In the genomic region with DNA sequence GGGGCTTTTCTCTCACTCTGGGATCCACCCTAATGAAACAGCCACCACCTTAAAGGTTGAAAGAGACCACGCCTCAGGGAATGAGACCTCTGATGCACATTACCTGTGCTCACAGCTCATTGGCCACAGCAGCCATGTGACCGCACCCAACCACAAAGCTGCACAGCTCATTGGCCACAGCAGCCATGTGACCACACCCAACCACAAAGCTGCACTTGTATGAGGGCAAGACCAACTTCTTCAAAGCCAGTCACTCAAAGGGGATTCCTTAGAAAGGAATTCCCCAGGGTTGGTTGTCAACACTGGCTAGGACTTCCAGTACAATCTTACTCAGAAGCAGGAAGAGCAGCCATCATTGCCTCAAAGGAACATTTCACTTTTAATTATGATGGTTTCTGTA, we compare ENCODE assay signal across 11 cellular contexts. TPM values are rescaled to one million over a fixed set of nuclear protein-coding genes. Genes with fewer than 3 reads are reported as not detected.
A peak's percentile ranks its signal among the peaks of the same experiment; 100 is the strongest.
DNase-seq lines count a peak whose midpoint lies in the region; ATAC-seq and TF ChIP-seq lines count a peak whose summit lies in the region.
"Had no signal": no experiment of that assay in that cellular context is flagged by ENCODE, and none has a peak within 500 bp of the region (broad histone marks: within the 10 kb centered on the region; RNA-seq: fewer than 3 reads in every experiment).

No MANE protein-coding gene starts in this region.

- H3K4me3 ChIP-seq in effector memory CD4-positive, alpha-beta T cell (ENCODE audit: insufficient read depth, low read depth, low read length, poor library complexity, severe bottlenecking), result no peak overlapping the region

- H3K36me3 Mint-ChIP-seq in T-helper 2 cell treated with Interferon-gamma antibody and Interleukin-4, amounts not matched to agents 5 μg/mL and 100 μg/mL, for 36 hours (ENCODE audit: low read depth), result peaks cover 2% of the 10 kb centered on the region
- H3K36me3 Mint-ChIP-seq in stimulated activated naive B cell treated with anti-CD40 and anti-IgM and Interleukin-4, amounts not matched to agents 10 μg/mL and 1 μg/mL and 100 μg/mL, for 72 hours, result no peaks in the 10 kb centered on the region
- no peaks in the 10 kb centered on the region for H3K36me3 Mint-ChIP-seq in endothelial cell (ENCODE audit: low read depth, unreplicated experiment)
- H3K36me3 Mint-ChIP-seq: activated naive CD8-positive, alpha-beta T cell had no signal

- H3K27ac ChIP-seq in effector memory CD4-positive, alpha-beta T cell (ENCODE audit: insufficient read depth, low read length, poor library complexity, severe bottlenecking), result no peak overlapping the region

- no peaks in the 10 kb centered on the region for H3K9me3 ChIP-seq in effector memory CD4-positive, alpha-beta T cell (ENCODE audit: control insufficient read depth, low read length)

- H3K27ac Mint-ChIP-seq in T-helper 2 cell treated with Interferon-gamma antibody and Interleukin-4, amounts not matched to agents 5 μg/mL and 100 μg/mL, for 36 hours, result no peak overlapping the region
- H3K27ac Mint-ChIP-seq in stimulated activated naive B cell treated with anti-CD40 and anti-IgM and Interleukin-4, amounts not matched to agents 10 μg/mL and 1 μg/mL and 100 μg/mL, for 72 hours, result peak overlapping the region; percentile 26
- H3K27ac Mint-ChIP-seq in endothelial cell (ENCODE audit: unreplicated experiment), result no peak overlapping the region
- H3K27ac Mint-ChIP-seq: activated naive CD8-positive, alpha-beta T cell had no signal

- no peaks in the 10 kb centered on the region for H3K27me3 ChIP-seq in effector memory CD4-positive, alpha-beta T cell (replicated peaks; ENCODE audit: control insufficient read depth, insufficient read depth, low read length, poor library complexity, severe bottlenecking)

- no peak overlapping the region for H3K4me3 Mint-ChIP-seq in T-helper 2 cell treated with Interferon-gamma antibody and Interleukin-4, amounts not matched to agents 5 μg/mL and 100 μg/mL, for 36 hours
- H3K4me3 Mint-ChIP-seq in stimulated activated naive B cell treated with anti-CD40 and anti-IgM and Interleukin-4, amounts not matched to agents 10 μg/mL and 1 μg/mL and 100 μg/mL, for 72 hours, result no peak overlapping the region
- no peak overlapping the region for H3K4me3 Mint-ChIP-seq in endothelial cell (ENCODE audit: unreplicated experiment)
- H3K4me3 Mint-ChIP-seq: activated naive CD8-positive, alpha-beta T cell had no signal

- peaks cover 8% of the 10 kb centered on the region for H3K27me3 Mint-ChIP-seq in T-helper 2 cell treated with Interferon-gamma antibody and Interleukin-4, amounts not matched to agents 5 μg/mL and 100 μg/mL, for 36 hours (ENCODE audit: low read depth)
- no peaks in the 10 kb centered on the region for H3K27me3 Mint-ChIP-seq in stimulated activated naive B cell treated with anti-CD40 and anti-IgM and Interleukin-4, amounts not matched to agents 10 μg/mL and 1 μg/mL and 100 μg/mL, for 72 hours
- no peaks in the 10 kb centered on the region for H3K27me3 Mint-ChIP-seq in endothelial cell (ENCODE audit: unreplicated experiment)
- H3K27me3 Mint-ChIP-seq: activated naive CD8-positive, alpha-beta T cell had no signal

- no peaks in the 10 kb centered on the region for H3K36me3 ChIP-seq in effector memory CD4-positive, alpha-beta T cell (ENCODE audit: control insufficient read depth, insufficient read depth, low read length)

- ATAC-seq in activated CD4-positive, CD25-positive, alpha-beta regulatory T cell treated with anti-CD3 and anti-CD28 coated beads, Interleukin-2, amount 50 U/mL, for 24 hours, result peak; percentile 85 to 90
- peak; percentile 92 to 97 for ATAC-seq in stimulated activated naive B cell treated with anti-CD40 and anti-IgM and Interleukin-4, amounts not matched to agents 10 μg/mL and 1 μg/mL and 100 μg/mL, for 72 hours (replicated peaks)
- ATAC-seq in esophagus mucosa, result no peak

- H3K4me1 ChIP-seq in effector memory CD4-positive, alpha-beta T cell (ENCODE audit: control insufficient read depth, insufficient read depth, low read length, poor library complexity, severe bottlenecking), result peaks cover 12% of the 10 kb centered on the region

- TF ChIP-seq CTCF in endothelial cell (IDR thresholded peaks at IDR 0.05; ENCODE audit: unreplicated experiment), result no peak

- no peak for DNase-seq in activated CD4-positive, CD25-positive, alpha-beta regulatory T cell (lab: John Stamatoyannopoulos, UW)
- peak; percentile 39 for DNase-seq in T-helper 2 cell treated with Interferon-gamma antibody and Interleukin-4, amounts not matched to agents 5 μg/mL and 100 μg/mL, for 36 hours (ENCODE audit: low spot score)
- DNase-seq in effector memory CD4-positive, alpha-beta T cell, result peak in 2 of 3 donors; percentile 15 to 48
- peak; percentile 60 for DNase-seq in stimulated activated naive B cell treated with anti-CD40 and anti-IgM and Interleukin-4, amounts not matched to agents 10 μg/mL and 1 μg/mL and 100 μg/mL, for 72 hours
- DNase-seq in AG08396 (ENCODE audit: low spot score) (no peak), endothelial cell (ENCODE audit: low spot score) (no peak)
- DNase-seq: NCI-H2029 treated with DMSO at 0.1 percent for 48 hours, Right ventricle myocardium superior had no signal

- H3K9me3 Mint-ChIP-seq in T-helper 2 cell treated with Interferon-gamma antibody and Interleukin-4, amounts not matched to agents 5 μg/mL and 100 μg/mL, for 36 hours, result peaks cover 21% of the 10 kb centered on the region
- peaks cover 18 to 20% of the 10 kb centered on the region in 2 donors for H3K9me3 Mint-ChIP-seq in stimulated activated naive B cell treated with anti-CD40 and anti-IgM and Interleukin-4, amounts not matched to agents 10 μg/mL and 1 μg/mL and 100 μg/mL, for 72 hours
- no peaks in the 10 kb centered on the region for H3K9me3 Mint-ChIP-seq in endothelial cell (ENCODE audit: unreplicated experiment)

- H3K4me1 Mint-ChIP-seq in T-helper 2 cell treated with Interferon-gamma antibody and Interleukin-4, amounts not matched to agents 5 μg/mL and 100 μg/mL, for 36 hours (ENCODE audit: low read depth), result peaks cover 10% of the 10 kb centered on the region
- H3K4me1 Mint-ChIP-seq in stimulated activated naive B cell treated with anti-CD40 and anti-IgM and Interleukin-4, amounts not matched to agents 10 μg/mL and 1 μg/mL and 100 μg/mL, for 72 hours, result peaks cover 7 to 9% of the 10 kb centered on the region in 2 donors
- no peaks in the 10 kb centered on the region for H3K4me1 Mint-ChIP-seq in endothelial cell (ENCODE audit: unreplicated experiment)

RNA-seq across cellular contexts. Expression of a gene that starts 43.6 kb away (rescaled TPM):
- 20.7 TPM for total RNA-seq in endothelial cell (ENCODE audit: unreplicated experiment)
- total RNA-seq in esophagus mucosa, result 1.8 TPM

Comparison
In these comparisons a context has a peak if more than half of its experiments do, and no peak if none do; other contexts are left out.
1. DNase-seq: peak in T-helper 2 cell treated with Interferon-gamma antibody and Interleukin-4, amounts not matched to agents 5 μg/mL and 100 μg/mL, for 36 hours (single experiment), effector memory CD4-positive, alpha-beta T cell (2 of 3) and stimulated activated naive B cell treated with anti-CD40 and anti-IgM and Interleukin-4, amounts not matched to agents 10 μg/mL and 1 μg/mL and 100 μg/mL, for 72 hours (single experiment); none in activated CD4-positive, CD25-positive, alpha-beta regulatory T cell (0 of 4), AG08396 (single experiment) and endothelial cell (single experiment).